31 cellular contexts compared by ENCODE assay signal in genomic region chr3:78629544-78629943, GRCh38.
"Had no signal": no experiment of that assay in that cellular context is flagged by ENCODE, and none has a peak within 500 bp of the region (broad histone marks: within the 10 kb centered on the region; RNA-seq: fewer than 3 reads in every experiment).

No MANE protein-coding gene starts in this region.

- H3K9me3 ChIP-seq: left lung, lower lobe of right lung, pancreas, prostate gland, sigmoid colon, spleen, suprapubic skin, thoracic aorta, tibial artery, upper lobe of right lung had no signal

- DNase-seq: hypothalamus; immature natural killer cell; kidney; left colon; left lung; lower lobe of right lung; mammary epithelial cell; mesenchymal stem cell; naive thymus-derived CD8-positive, alpha-beta T cell; nucleus accumbens; pancreas; posterior cingulate gyrus; retina; right cardiac atrium; sigmoid colon; small intestine; spleen; stimulated activated CD4-positive, alpha-beta T cell treated with anti-CD3 and anti-CD28 coated beads, Interleukin-4, amount 100 ng/mL, for 24 hours; stimulated activated naive CD4-positive, alpha-beta T cell; tibial artery; trophoblast cell; upper lobe of right lung had no signal

- H3K27me3 Mint-ChIP-seq: naive thymus-derived CD8-positive, alpha-beta T cell; stimulated activated naive CD8-positive, alpha-beta T cell treated with anti-CD3 and anti-CD28 coated beads, Interleukin-15, Interleukin-2, amounts not matched to agents 100 ng/mL and 50 ng/mL, for 24 hours had no signal

- H3K4me1 Mint-ChIP-seq: immature natural killer cell; naive thymus-derived CD8-positive, alpha-beta T cell; neural crest cell; stimulated activated effector memory CD8-positive, alpha-beta T cell treated with anti-CD3 and anti-CD28 coated beads, Interleukin-12 subunit alpha, Interleukin-12 subunit beta, amount 100 ng/mL, for 72 hours had no signal

- H3K4me1 ChIP-seq: left lung, lower lobe of right lung, pancreas, prostate gland, sigmoid colon, spleen, tibial artery, upper lobe of right lung had no signal

- H3K27ac Mint-ChIP-seq: immature natural killer cell; naive thymus-derived CD8-positive, alpha-beta T cell; nephron; stimulated activated effector memory CD8-positive, alpha-beta T cell treated with anti-CD3 and anti-CD28 coated beads, Interleukin-12 subunit alpha, Interleukin-12 subunit beta, amount 100 ng/mL, for 72 hours; stimulated activated naive CD8-positive, alpha-beta T cell treated with anti-CD3 and anti-CD28 coated beads, Interleukin-15, Interleukin-2, amounts not matched to agents 100 ng/mL and 50 ng/mL, for 24 hours had no signal

- H3K9me3 Mint-ChIP-seq: nephron, neural crest cell had no signal

- ATAC-seq: left colon; left lung; lower lobe of right lung; naive thymus-derived CD8-positive, alpha-beta T cell; pancreas; right cardiac atrium; stimulated activated effector memory CD8-positive, alpha-beta T cell treated with anti-CD3 and anti-CD28 coated beads, Interleukin-12 subunit alpha, Interleukin-12 subunit beta, amount 100 ng/mL, for 72 hours; upper lobe of right lung had no signal

- H3K4me3 ChIP-seq: left lung, lower lobe of right lung, pancreas, prostate gland, sigmoid colon, spleen, suprapubic skin, thoracic aorta, tibial artery, upper lobe of right lung had no signal

- H3K27ac ChIP-seq: left lung, lower lobe of right lung, pancreas, prostate gland, sigmoid colon, spleen, suprapubic skin, thoracic aorta, tibial artery, upper lobe of right lung had no signal

- FAIRE-seq: islet of Langerhans, kidney, pancreas, small intestine, urothelium cell line had no signal

- H3K36me3 ChIP-seq: left lung, lower lobe of right lung, pancreas, prostate gland, upper lobe of right lung had no signal

- H3K4me3 Mint-ChIP-seq: immature natural killer cell; naive thymus-derived CD8-positive, alpha-beta T cell; nephron; neural crest cell; stimulated activated effector memory CD8-positive, alpha-beta T cell treated with anti-CD3 and anti-CD28 coated beads, Interleukin-12 subunit alpha, Interleukin-12 subunit beta, amount 100 ng/mL, for 72 hours; stimulated activated naive CD8-positive, alpha-beta T cell treated with anti-CD3 and anti-CD28 coated beads, Interleukin-15, Interleukin-2, amounts not matched to agents 100 ng/mL and 50 ng/mL, for 24 hours had no signal

- H3K27me3 ChIP-seq: left lung, pancreas, sigmoid colon, spleen, suprapubic skin, tibial artery, upper lobe of right lung had no signal

- H3K36me3 Mint-ChIP-seq: naive thymus-derived CD8-positive, alpha-beta T cell; stimulated activated effector memory CD8-positive, alpha-beta T cell treated with anti-CD3 and anti-CD28 coated beads, Interleukin-12 subunit alpha, Interleukin-12 subunit beta, amount 100 ng/mL, for 72 hours had no signal
